In the genomic region with DNA sequence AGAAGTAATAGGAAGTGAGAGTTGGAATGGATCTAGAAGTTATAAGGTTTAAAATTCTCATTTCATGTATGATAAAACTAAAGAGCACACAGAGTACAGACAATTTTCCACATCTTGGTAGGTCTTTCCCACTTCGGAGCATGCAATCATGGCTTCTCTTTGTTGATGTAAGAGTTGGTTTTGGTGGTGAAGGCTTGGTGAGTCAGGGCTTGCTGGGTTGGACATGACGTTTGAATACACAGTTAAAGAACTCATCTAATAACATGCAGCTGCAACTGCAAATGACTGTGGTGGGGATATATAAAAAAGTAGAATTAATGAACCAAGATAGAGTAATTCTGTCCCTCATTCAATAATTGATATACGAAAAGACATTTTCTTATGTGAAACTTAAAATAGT, we compare ENCODE assay signal across 24 cellular contexts. TPM values are rescaled to one million over a fixed set of nuclear protein-coding genes. Genes with fewer than 3 reads are reported as not detected.
"Had no signal": no experiment of that assay in that cellular context is flagged by ENCODE, and none has a peak within 500 bp of the region (broad histone marks: within the 10 kb centered on the region; RNA-seq: fewer than 3 reads in every experiment).

No MANE protein-coding gene starts in this region.

- DNase-seq: natural killer cell; occipital lobe; ovary; posterior cingulate gyrus; psoas muscle; right cardiac atrium; spleen; stimulated activated CD4-positive, alpha-beta T cell treated with anti-CD3 and anti-CD28 coated beads, Interleukin-12 subunit alpha, Interleukin-12 subunit beta, amount 100 ng/mL, for 4 hours; stimulated activated CD4-positive, alpha-beta T cell treated with anti-CD3 and anti-CD28 coated beads, Interleukin-1b, Interleukin-23, amount 100 ng/mL, for 48 hours; stimulated activated CD4-positive, alpha-beta T cell treated with anti-CD3 and anti-CD28 coated beads, Interleukin-4, amount 100 ng/mL, for 1 hour; stimulated activated CD4-positive, alpha-beta T cell treated with anti-CD3 and anti-CD28 coated beads, Interleukin-4, amount 100 ng/mL, for 4 hours; stimulated activated CD8-positive, alpha-beta memory T cell treated with anti-CD3 and anti-CD28 coated beads, Interleukin-4, amount 100 ng/mL, for 48 hours; stimulated activated naive CD4-positive, alpha-beta T cell; stimulated activated naive CD8-positive, alpha-beta T cell treated with anti-CD3 and anti-CD28 coated beads, Interleukin-15, amount 100 ng/mL, for 72 hours; stimulated activated naive CD8-positive, alpha-beta T cell treated with anti-CD3 and anti-CD28 coated beads, Interleukin-15, Interleukin-2, amounts not matched to agents 100 U/mL and 50 U/mL, for 24 hours; substantia nigra; testis; tibial artery; transverse colon; upper lobe of right lung; uterus had no signal

RNA-seq across cellular contexts. Expression of gene GRM7, which starts 39.5 kb away (rescaled TPM):
- total RNA-seq: natural killer cell, osteoblast, psoas muscle, renal cortical epithelial cell, right cardiac atrium, smooth muscle cell, upper lobe of right lung had no signal
- polyA plus RNA-seq: right cardiac atrium, smooth muscle cell had no signal
